Comparison of ENCODE assay signal across 10 cellular contexts in the genomic region with DNA sequence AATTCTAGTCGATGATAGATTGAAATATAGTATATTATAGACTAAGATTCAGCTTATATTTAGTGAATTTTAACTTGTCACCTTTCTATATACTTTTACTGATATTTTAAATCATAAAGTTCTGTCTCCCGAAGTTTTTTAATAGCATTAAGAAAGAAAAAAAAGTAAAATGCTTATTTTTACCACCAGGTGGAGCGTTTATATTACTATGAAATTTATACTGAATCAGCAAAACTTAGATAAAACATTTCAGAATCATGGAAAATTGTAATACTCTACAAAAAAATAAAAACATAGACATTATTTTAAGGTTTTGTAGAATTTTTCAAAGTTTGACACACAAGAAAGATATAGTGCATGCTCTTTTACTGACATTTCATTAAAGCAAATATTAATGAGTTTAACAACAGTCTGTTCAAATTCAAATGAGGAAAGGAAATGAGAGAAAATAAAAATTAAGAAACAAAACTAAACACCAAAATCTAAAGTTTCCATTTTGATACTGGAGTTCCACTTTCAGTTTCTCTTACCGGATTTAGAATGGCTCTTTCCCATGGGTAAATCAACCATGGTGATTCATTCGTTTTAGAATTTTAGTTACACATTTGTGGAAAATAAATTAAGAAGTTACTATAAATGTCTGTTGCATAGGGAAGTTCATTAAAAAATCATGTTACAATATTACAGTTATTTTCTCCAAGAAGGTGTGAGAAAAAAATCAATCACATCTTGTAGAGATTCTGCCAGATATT.
DNase-seq lines count a peak whose midpoint lies in the region; ATAC-seq and TF ChIP-seq lines count a peak whose summit lies in the region.
"Had no signal": no experiment of that assay in that cellular context is flagged by ENCODE, and none has a peak within 500 bp of the region (broad histone marks: within the 10 kb centered on the region; RNA-seq: fewer than 3 reads in every experiment).

No MANE protein-coding gene starts in this region.

- no peak overlapping the region for H3K4me3 ChIP-seq in HEK293 (ENCODE audit: low read depth, low read length)
- no peak overlapping the region for H3K4me3 ChIP-seq in RWPE2 (ENCODE audit: severe bottlenecking)
- H3K4me3 ChIP-seq in neuronal stem cell (ENCODE audit: low read length in 2 of 2), result no peak overlapping the region

- no peak for ATAC-seq in RWPE2 (ENCODE audit: low read depth)
- ATAC-seq in HG03045 (IDR thresholded peaks at IDR 0.05; ENCODE audit: unreplicated experiment), result no peak
- no peak for ATAC-seq in GM21529 (IDR thresholded peaks at IDR 0.05; ENCODE audit: unreplicated experiment)
- ATAC-seq in HG03469 (IDR thresholded peaks at IDR 0.05; ENCODE audit: unreplicated experiment), result no peak

- H3K9me3 ChIP-seq in HEK293 (ENCODE audit: control insufficient read depth, insufficient read depth, low read depth, low read length) (no peaks in the 10 kb centered on the region), RWPE2 (ENCODE audit: severe bottlenecking) (no peaks in the 10 kb centered on the region), neuronal stem cell (replicated peaks in 1 of 2; ENCODE audit: control insufficient read depth in 2 of 2, insufficient read depth in 1 of 2, low read depth in 1 of 2, low read length in 2 of 2) (no peaks in the 10 kb centered on the region)

- TF ChIP-seq CTCF in HEK293 (tag by site-specific recombination; IDR thresholded peaks at IDR 0.05) (no peak), RWPE2 (IDR thresholded peaks at IDR 0.05; ENCODE audit: poor library complexity, severe bottlenecking) (peak; percentile 88)

- H2BK5ac ChIP-seq in neuronal stem cell (ENCODE audit: low read length), result no peak overlapping the region

- no peak overlapping the region for H3K14ac ChIP-seq in neuronal stem cell (ENCODE audit: low read length)

- POLR2A ChIA-PET in HEK293 (lab: Yijun Ruan, JAX), result no interaction called here

- no CpG with 5 or more reads among the region's 5 CpGs for WGBS in neuronal stem cell (ENCODE audit: extremely low coverage in 2 of 2, insufficient read length in 2 of 2, insufficient replicate concordance in 1 of 2), 2 donors

- H3K27me3 ChIP-seq in RWPE2 (ENCODE audit: insufficient read depth, poor library complexity, severe bottlenecking), result peaks cover 23% of the 10 kb centered on the region
- no peaks in the 10 kb centered on the region for H3K27me3 ChIP-seq in neuronal stem cell (ENCODE audit: control insufficient read depth in 3 of 3, insufficient read depth in 3 of 3, low read depth in 1 of 3, low read length in 3 of 3)

- H3K23ac ChIP-seq in neuronal stem cell (ENCODE audit: low read depth, low read length, poor library complexity), result no peak overlapping the region

- no peak overlapping the region for H3K9ac ChIP-seq in neuronal stem cell (ENCODE audit: low read depth, low read length, poor library complexity)

- no peaks in the 10 kb centered on the region for H3K79me1 ChIP-seq in neuronal stem cell (ENCODE audit: low read depth, low read length)

- CTCF ChIA-PET in HEK293 (lab: Yijun Ruan, JAX), result no interaction called here

- no peak overlapping the region for H4K91ac ChIP-seq in neuronal stem cell (ENCODE audit: low read depth, low read length, poor library complexity)

- DNase-seq in AML-193 (lab: John Stamatoyannopoulos, UW) (peak; percentile 7 to 20), RWPE2 (ENCODE audit: low spot score) (no peak), iris pigment epithelial cell (ENCODE audit: low read depth) (peak; percentile 53), neuronal stem cell (ENCODE audit: low spot score) (no peak)
- DNase-seq: activated CD4-positive, CD25-positive, alpha-beta regulatory T cell treated with anti-CD3 and anti-CD28 coated beads, Interleukin-2, amount 50 U/mL, for 72 hours had no signal

- H4K8ac ChIP-seq in neuronal stem cell (ENCODE audit: low read depth, low read length), result no peak overlapping the region

- H2BK120ac ChIP-seq in neuronal stem cell (ENCODE audit: low read depth, low read length), result no peak overlapping the region

- H3K4ac ChIP-seq in neuronal stem cell (ENCODE audit: low read length), result no peak overlapping the region

- no peak overlapping the region for H2AFZ ChIP-seq in neuronal stem cell (ENCODE audit: low read length)

- H3K18ac ChIP-seq in neuronal stem cell (ENCODE audit: low read length), result no peak overlapping the region

- H3K4me2 ChIP-seq in neuronal stem cell (ENCODE audit: insufficient read depth, low read length, poor library complexity, severe bottlenecking), result no peak overlapping the region

- no peak overlapping the region for H2BK12ac ChIP-seq in neuronal stem cell (ENCODE audit: low read length)

- no peak overlapping the region for H2AK5ac ChIP-seq in neuronal stem cell (ENCODE audit: low read depth, low read length)

- H3K27ac ChIP-seq in HEK293 (ENCODE audit: extremely low read depth, low read depth, low read length), result no peak overlapping the region
- H3K27ac ChIP-seq in RWPE2 (ENCODE audit: poor library complexity, severe bottlenecking), result no peak overlapping the region
- H3K27ac ChIP-seq in neuronal stem cell (replicated peaks; ENCODE audit: low read length), result no peak overlapping the region
- H3K27ac ChIP-seq: HL-60 had no signal

- H2BK15ac ChIP-seq in neuronal stem cell (ENCODE audit: low read length), result no peak overlapping the region

- H3K36me3 ChIP-seq in HEK293 (ENCODE audit: control insufficient read depth in 2 of 2, insufficient read depth in 1 of 2, low read length in 2 of 2) (no peaks in the 10 kb centered on the region), RWPE2 (ENCODE audit: low read depth) (no peaks in the 10 kb centered on the region), neuronal stem cell (replicated peaks in 1 of 2; ENCODE audit: control insufficient read depth in 2 of 2, insufficient read depth in 2 of 2, low read length in 2 of 2) (no peaks in the 10 kb centered on the region)

- H3K4me1 ChIP-seq in HEK293 (ENCODE audit: control insufficient read depth, insufficient read depth, low read length) (no peaks in the 10 kb centered on the region), RWPE2 (ENCODE audit: insufficient read depth, poor library complexity, severe bottlenecking) (peaks cover 2% of the 10 kb centered on the region), neuronal stem cell (ENCODE audit: control insufficient read depth in 2 of 2, insufficient read depth in 1 of 2, low read depth in 1 of 2, low read length in 2 of 2) (no peaks in the 10 kb centered on the region)

TF ChIP-seq in HEK293, 187 proteins besides CTCF, POLR2A, EP300 and RAD21:
- TF ChIP-seq ZNF654 (tag by site-specific recombination; IDR thresholded peaks at IDR 0.05; ENCODE audit: low read depth), result peak; percentile 38
- no peak for TF ChIP-seq TRIM28 (IDR thresholded peaks at IDR 0.05; ENCODE audit: borderline replicate concordance, low read length)

Comparison
In these comparisons a context has a peak if more than half of its experiments do, and no peak if none do; other contexts are left out.
1. DNase-seq: peak in AML-193 (2 of 2) and iris pigment epithelial cell (single experiment); none in RWPE2 (single experiment) and neuronal stem cell (single experiment).